In the genomic region with DNA sequence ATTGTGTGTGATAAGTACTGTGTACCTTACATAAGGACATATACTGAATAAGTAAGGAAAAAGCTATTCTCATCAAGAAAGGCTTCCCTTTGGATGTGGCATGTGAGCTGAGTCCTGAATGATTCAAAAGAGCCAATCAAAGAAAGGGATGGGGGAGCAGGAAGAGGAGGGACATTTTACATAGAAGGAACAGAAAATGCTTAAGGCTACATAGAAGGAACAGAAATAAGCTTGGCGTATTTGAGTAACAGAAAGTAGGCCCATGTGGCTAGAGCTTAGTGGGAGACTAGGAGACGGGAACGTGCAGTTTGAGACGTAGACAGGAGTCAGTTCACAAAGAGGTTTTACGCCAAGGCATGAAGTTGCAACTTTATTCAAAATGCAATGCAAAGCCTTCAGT, we compare ENCODE assay signal across 23 cellular contexts.
"Had no signal": no experiment of that assay in that cellular context is flagged by ENCODE, and none has a peak within 500 bp of the region (broad histone marks: within the 10 kb centered on the region; RNA-seq: fewer than 3 reads in every experiment).

No MANE protein-coding gene starts in this region.

- DNase-seq: activated B cell treated with CpG ODN at 0.5 μM for 24 hours; activated CD4-positive, alpha-beta T cell treated with anti-CD3 and anti-CD28 coated beads for 36 hours; activated CD8-positive, alpha-beta memory T cell treated with anti-CD3 and anti-CD28 coated beads, Interleukin-2, amount 10 ng/mL, durations not matched to agents 7 days and 5 days; activated CD8-positive, alpha-beta T cell treated with anti-CD3 and anti-CD28 coated beads, Interleukin-2, amount 10 ng/mL, durations not matched to agents 7 days and 5 days; activated T-cell treated with anti-CD3 and anti-CD28 coated beads, Interleukin-2, amount 50 U/mL, for 48 hours; effector CD4-positive, alpha-beta T cell; gastrocnemius medialis; islet precursor cell; left cardiac atrium; mesendoderm; natural killer cell; posterior cingulate gyrus; sigmoid colon; stimulated activated CD4-positive, alpha-beta T cell treated with anti-CD3 and anti-CD28 coated beads, Interleukin-1b, Interleukin-23, amount 100 ng/mL, for 48 hours; stimulated activated CD4-positive, alpha-beta T cell treated with anti-CD3 and anti-CD28 coated beads, Interleukin-4, amount 100 ng/mL, for 4 hours; stimulated activated CD8-positive, alpha-beta memory T cell treated with anti-CD3 and anti-CD28 coated beads, Interleukin-4, amount 100 ng/mL, for 48 hours; stimulated activated naive CD8-positive, alpha-beta T cell treated with anti-CD3 and anti-CD28 coated beads, Interleukin-15, amount 100 ng/mL, for 72 hours; upper lobe of left lung had no signal

- H3K4me3 ChIP-seq: breast epithelium, gastrocnemius medialis, hepatocyte, sigmoid colon, smooth muscle cell, upper lobe of left lung, vagina had no signal

- H3K36me3 ChIP-seq: breast epithelium, gastrocnemius medialis, sigmoid colon, upper lobe of left lung, vagina had no signal

- H3K4me1 ChIP-seq: breast epithelium had no signal

- H3K27me3 ChIP-seq: breast epithelium, gastrocnemius medialis, hepatocyte, sigmoid colon, upper lobe of left lung, vagina had no signal

- ATAC-seq: activated CD4-positive, alpha-beta T cell treated with anti-CD3 and anti-CD28 coated beads for 36 hours; activated CD8-positive, alpha-beta memory T cell treated with anti-CD3 and anti-CD28 coated beads, Interleukin-2, amount 10 ng/mL, durations not matched to agents 7 days and 5 days; activated CD8-positive, alpha-beta T cell treated with anti-CD3 and anti-CD28 coated beads, Interleukin-2, amount 10 ng/mL, durations not matched to agents 7 days and 5 days; gastrocnemius medialis; natural killer cell; stimulated activated memory B cell treated with anti-CD40 and anti-IgM and Interleukin-4, amounts not matched to agents 10 μg/mL and 1 μg/mL and 100 μg/mL, for 72 hours; stimulated activated naive CD8-positive, alpha-beta T cell treated with anti-CD3 and anti-CD28 coated beads, Interleukin-15, amount 100 ng/mL, for 72 hours had no signal

- H3K9me3 ChIP-seq: breast epithelium, gastrocnemius medialis, sigmoid colon, upper lobe of left lung, vagina had no signal

- H3K27ac ChIP-seq: breast epithelium, gastrocnemius medialis, hepatocyte, vagina had no signal
